ENCODE assay signal across 15 cellular contexts in the genomic region with DNA sequence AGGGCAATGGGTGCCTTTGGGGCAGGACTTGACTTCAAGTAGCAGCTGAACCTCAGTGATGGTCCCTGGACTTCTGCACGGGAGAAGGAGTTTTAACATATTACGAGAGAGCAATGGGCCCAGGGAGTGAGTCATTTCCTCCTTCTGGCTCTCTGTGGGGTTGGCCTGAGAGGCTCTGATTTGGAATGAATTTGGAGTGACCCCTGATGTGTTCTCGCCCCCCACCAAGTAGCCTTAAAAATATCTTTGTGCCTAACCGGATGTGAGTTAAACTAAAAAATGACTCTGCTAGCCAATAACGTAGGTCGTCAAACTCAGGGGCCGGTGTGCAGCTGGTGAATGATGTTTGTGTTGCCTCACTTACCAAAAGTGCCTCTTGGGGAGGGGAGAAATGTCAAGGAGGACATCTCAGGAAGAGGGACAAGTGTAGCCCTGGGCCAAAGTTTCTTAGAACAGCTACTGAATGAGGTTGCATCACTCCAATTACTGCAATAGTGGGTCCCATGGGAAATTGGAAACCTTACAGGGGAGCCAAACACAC.
DNase-seq lines count a peak whose midpoint lies in the region; ATAC-seq, FAIRE-seq and TF ChIP-seq lines count a peak whose summit lies in the region.
"Had no signal": no experiment of that assay in that cellular context is flagged by ENCODE, and none has a peak within 500 bp of the region (broad histone marks: within the 10 kb centered on the region; RNA-seq: fewer than 3 reads in every experiment).

No MANE protein-coding gene starts in this region.

- RAD21 ChIA-PET in GM12878 (lab: Charles Lee; ENCODE audit: unreplicated experiment) = interaction anchor here (0.8 to 3.0 kb wide), 9 partner anchors 12 to 659 kb away, joined by 3 to 9 read pairs (median 4); a partner anchor contains a TSS

- intact Hi-C loops in GM12878 (cut with micrococcal nuclease; ENCODE audit: unreplicated experiment) = loop anchor here (5.0 kb wide), 1 partner anchor 56 kb away; no protein-coding TSS in a partner anchor
- intact Hi-C loops in left ventricle myocardium superior (cut with micrococcal nuclease) = no loop called here
- intact Hi-C loops in aorta (cut with DNase I) = no loop called here

- TF ChIP-seq CTCF in GM12878 (IDR thresholded peaks at IDR 0.05 in 2 of 3, conservative IDR thresholded peaks at IDR 0.05 in 1 of 3; ENCODE audit: control insufficient read depth in 2 of 3, extremely low read depth in 1 of 3, insufficient read depth in 1 of 3, low read depth in 3 of 3, low read length in 3 of 3) = no peak

- no peaks in the 10 kb centered on the region for H3K36me3 ChIP-seq in GM12878 (ENCODE audit: control insufficient read depth in 2 of 2, insufficient read depth in 2 of 2, low read length in 1 of 2)
- no peaks in the 10 kb centered on the region for H3K36me3 ChIP-seq in aorta (ENCODE audit: control insufficient read depth in 1 of 2, insufficient read depth in 2 of 2, low read length in 1 of 2)
- H3K36me3 ChIP-seq: transverse colon had no signal

- H3K27me3 ChIP-seq in GM12878 (replicated peaks in 1 of 2; ENCODE audit: control insufficient read depth in 2 of 2, insufficient read depth in 2 of 2, low read length in 1 of 2) (no peaks in the 10 kb centered on the region), aorta (ENCODE audit: control insufficient read depth in 1 of 2, insufficient read depth in 2 of 2, low read length in 1 of 2) (no peaks in the 10 kb centered on the region)
- H3K27me3 ChIP-seq: hepatocyte, transverse colon had no signal

- no peak overlapping the region for H2AFZ ChIP-seq in GM12878 (ENCODE audit: control insufficient read depth, low read depth, low read length)
- H2AFZ ChIP-seq: hepatocyte had no signal

- no peak for TF ChIP-seq POLR2A in GM12878 (IDR thresholded peaks at IDR 0.05; ENCODE audit: low read depth, low read length)

- no TSS peak for BruUV-seq in GM12878 (replicated peaks; lab: Mats Ljungman, UMichigan)

- H3K9me3 ChIP-seq in GM12878 (replicated peaks; ENCODE audit: control insufficient read depth, insufficient read depth, low read length) (no peaks in the 10 kb centered on the region), aorta (ENCODE audit: control insufficient read depth, low read length) (no peaks in the 10 kb centered on the region)
- H3K9me3 ChIP-seq: transverse colon had no signal

- no peak for FAIRE-seq in GM12878 (lab: Jason Lieb, UNC)
- FAIRE-seq: A204.1 had no signal

- no peak overlapping the region for H3K27ac ChIP-seq in GM12878 (ENCODE audit: control insufficient read depth, insufficient read depth)
- H3K27ac ChIP-seq in aorta (ENCODE audit: low read depth in 1 of 2, low read length in 2 of 2) = no peak overlapping the region
- H3K27ac ChIP-seq: hepatocyte, transverse colon had no signal

- ATAC-seq in GM12878 (peak; percentile 20), left ventricle myocardium superior (peak; percentile 79), aorta (ENCODE audit: low FRiP score) (peak; percentile 17), HG03469 (IDR thresholded peaks at IDR 0.05; ENCODE audit: unreplicated experiment) (no peak)

- H3K36me3 Mint-ChIP-seq in activated naive CD4-positive, alpha-beta T cell treated with anti-CD3 and anti-CD28 coated beads, Interleukin-2, amount 10 ng/mL, durations not matched to agents 7 days and 5 days = no peaks in the 10 kb centered on the region
- H3K36me3 Mint-ChIP-seq: activated naive CD4-positive, alpha-beta T cell treated with anti-CD3 and anti-CD28 coated beads, Interleukin-2, amount 50 U/mL, for 24 hours had no signal

- in situ Hi-C loops in GM12878 (cut with MboI) = no loop called here

- no peaks in the 10 kb centered on the region for H3K4me1 Mint-ChIP-seq in activated naive CD4-positive, alpha-beta T cell treated with anti-CD3 and anti-CD28 coated beads, Interleukin-2, amount 10 ng/mL, durations not matched to agents 7 days and 5 days
- H3K4me1 Mint-ChIP-seq: activated naive CD4-positive, alpha-beta T cell treated with anti-CD3 and anti-CD28 coated beads, Interleukin-2, amount 50 U/mL, for 24 hours had no signal

- CTCF ChIA-PET in activated naive CD4-positive, alpha-beta T cell treated with anti-CD3 and anti-CD28 coated beads, Interleukin-2, amount 10 ng/mL, durations not matched to agents 7 days and 5 days (lab: Charles Lee) = no interaction called here
- CTCF ChIA-PET in GM12878 (lab: Yijun Ruan, JAX) = interaction anchor here (0.6 to 3.8 kb wide), 6 partner anchors 10 to 659 kb away, joined by 3 to 22 read pairs (median 4); a partner anchor contains a TSS

- no peak overlapping the region for H3K4me2 ChIP-seq in GM12878 (ENCODE audit: control insufficient read depth, insufficient read depth)
- H3K4me2 ChIP-seq: hepatocyte had no signal

- no peaks in the 10 kb centered on the region for H3K27me3 Mint-ChIP-seq in activated naive CD4-positive, alpha-beta T cell treated with anti-CD3 and anti-CD28 coated beads, Interleukin-2, amount 10 ng/mL, durations not matched to agents 7 days and 5 days
- H3K27me3 Mint-ChIP-seq: activated naive CD4-positive, alpha-beta T cell treated with anti-CD3 and anti-CD28 coated beads, Interleukin-2, amount 50 U/mL, for 24 hours; dendritic cell treated with granulocyte-macrophage colony-stimulating factor and Interleukin-4, amounts not matched to agents 40 ng/mL and 50 ng/mL, for 4 days had no signal

- H3K79me2 ChIP-seq in GM12878 (ENCODE audit: control insufficient read depth, insufficient read depth, low read length) = no peaks in the 10 kb centered on the region
- H3K79me2 ChIP-seq: hepatocyte had no signal

- no peaks in the 10 kb centered on the region for H3K4me1 ChIP-seq in GM12878 (ENCODE audit: control insufficient read depth, insufficient read depth, low read length)
- H3K4me1 ChIP-seq in aorta (ENCODE audit: control insufficient read depth in 1 of 2, insufficient read depth in 2 of 2, low read length in 2 of 2) = no peaks in the 10 kb centered on the region

- DNase-seq in activated naive CD4-positive, alpha-beta T cell treated with anti-CD3 and anti-CD28 coated beads, Interleukin-2, amount 10 ng/mL, durations not matched to agents 7 days and 5 days = no peak
- no peak for DNase-seq in activated naive CD4-positive, alpha-beta T cell (lab: John Stamatoyannopoulos, UW)
- DNase-seq in GM12878 (ENCODE audit: low read depth, low spot score) = no peak
- peak; percentile 55 for DNase-seq in left ventricle myocardium superior
- no peak for DNase-seq in aorta
- no peak for DNase-seq in middle frontal gyrus (ENCODE audit: extremely low spot score, low spot score)
- no peak for DNase-seq in HPDE6-E6E7 (ENCODE audit: extremely low spot score)
- DNase-seq: nucleus accumbens, T-helper 9 cell had no signal

- TF ChIP-seq EP300 in GM12878 (IDR thresholded peaks at IDR 0.05; ENCODE audit: borderline replicate concordance in 1 of 2, control insufficient read depth in 1 of 2, low read depth in 2 of 2, low read length in 2 of 2) = no peak

- 67% methylated on average over 7 of the region's 7 CpGs for WGBS in GM12878 (ENCODE audit: insufficient coverage, insufficient replicate concordance, low lambda C conversion rate, missing lambda C conversion rate)
- 70 to 75% methylated on average over 7 of the region's 7 CpGs for WGBS in aorta, 2 donors

- SMC1A ChIA-PET in GM12878 (lab: Charles Lee; ENCODE audit: uncharacterized antibody, unreplicated experiment) = interaction anchor here (0.7 to 3.3 kb wide), 11 partner anchors 11 to 660 kb away, joined by 3 to 13 read pairs (median 5); no protein-coding TSS in a partner anchor

- no peak overlapping the region for H3K4me3 Mint-ChIP-seq in activated naive CD4-positive, alpha-beta T cell treated with anti-CD3 and anti-CD28 coated beads, Interleukin-2, amount 10 ng/mL, durations not matched to agents 7 days and 5 days
- H3K4me3 Mint-ChIP-seq: activated naive CD4-positive, alpha-beta T cell treated with anti-CD3 and anti-CD28 coated beads, Interleukin-2, amount 50 U/mL, for 24 hours; dendritic cell treated with granulocyte-macrophage colony-stimulating factor and Interleukin-4, amounts not matched to agents 40 ng/mL and 50 ng/mL, for 4 days had no signal

- no peak for TF ChIP-seq RAD21 in GM12878 (IDR thresholded peaks at IDR 0.05; ENCODE audit: insufficient read depth, low read depth, low read length)

- H3K9me3 Mint-ChIP-seq in activated naive CD4-positive, alpha-beta T cell treated with anti-CD3 and anti-CD28 coated beads, Interleukin-2, amount 10 ng/mL, durations not matched to agents 7 days and 5 days = peaks cover 8% of the 10 kb centered on the region

- H3K4me3 ChIP-seq in GM12878 = no peak overlapping the region
- H3K4me3 ChIP-seq in aorta (ENCODE audit: low read length in 2 of 2) = no peak overlapping the region
- H3K4me3 ChIP-seq: hepatocyte, transverse colon had no signal

- no peak overlapping the region for H3K9ac ChIP-seq in GM12878 (ENCODE audit: control insufficient read depth, insufficient read depth, low read length)

- POLR2A ChIA-PET in GM12878 (lab: Charles Lee) = no interaction called here

- H4K20me1 ChIP-seq in GM12878 (ENCODE audit: control insufficient read depth, insufficient read depth) = no peaks in the 10 kb centered on the region

- H3K27ac Mint-ChIP-seq in activated naive CD4-positive, alpha-beta T cell treated with anti-CD3 and anti-CD28 coated beads, Interleukin-2, amount 10 ng/mL, durations not matched to agents 7 days and 5 days = peak overlapping the region; percentile 53
- H3K27ac Mint-ChIP-seq: activated naive CD4-positive, alpha-beta T cell treated with anti-CD3 and anti-CD28 coated beads, Interleukin-2, amount 50 U/mL, for 24 hours; dendritic cell treated with granulocyte-macrophage colony-stimulating factor and Interleukin-4, amounts not matched to agents 40 ng/mL and 50 ng/mL, for 4 days had no signal

TF ChIP-seq in GM12878, 131 proteins besides CTCF, POLR2A, EP300 and RAD21:
- no peak for TF ChIP-seq HCFC1 (IDR thresholded peaks at IDR 0.05; ENCODE audit: low read length)
- no peak for TF ChIP-seq MTA2 (IDR thresholded peaks at IDR 0.05; ENCODE audit: low read depth)
- no peak for TF ChIP-seq HDAC2 (IDR thresholded peaks at IDR 0.05)
- TF ChIP-seq SP1 (IDR thresholded peaks at IDR 0.05; ENCODE audit: low read depth, low read length) = no peak
- TF ChIP-seq TARDBP (IDR thresholded peaks at IDR 0.05; ENCODE audit: borderline replicate concordance) = no peak
- no peak for TF ChIP-seq NR2C2 (IDR thresholded peaks at IDR 0.05; ENCODE audit: borderline replicate concordance, control insufficient read depth, insufficient read length, low read depth)
- TF ChIP-seq CHD2 (IDR thresholded peaks at IDR 0.05; ENCODE audit: borderline replicate concordance, low read depth, low read length) = no peak
- TF ChIP-seq SMC3 (IDR thresholded peaks at IDR 0.05; ENCODE audit: borderline replicate concordance, low read length) = no peak
